In the genomic region with DNA sequence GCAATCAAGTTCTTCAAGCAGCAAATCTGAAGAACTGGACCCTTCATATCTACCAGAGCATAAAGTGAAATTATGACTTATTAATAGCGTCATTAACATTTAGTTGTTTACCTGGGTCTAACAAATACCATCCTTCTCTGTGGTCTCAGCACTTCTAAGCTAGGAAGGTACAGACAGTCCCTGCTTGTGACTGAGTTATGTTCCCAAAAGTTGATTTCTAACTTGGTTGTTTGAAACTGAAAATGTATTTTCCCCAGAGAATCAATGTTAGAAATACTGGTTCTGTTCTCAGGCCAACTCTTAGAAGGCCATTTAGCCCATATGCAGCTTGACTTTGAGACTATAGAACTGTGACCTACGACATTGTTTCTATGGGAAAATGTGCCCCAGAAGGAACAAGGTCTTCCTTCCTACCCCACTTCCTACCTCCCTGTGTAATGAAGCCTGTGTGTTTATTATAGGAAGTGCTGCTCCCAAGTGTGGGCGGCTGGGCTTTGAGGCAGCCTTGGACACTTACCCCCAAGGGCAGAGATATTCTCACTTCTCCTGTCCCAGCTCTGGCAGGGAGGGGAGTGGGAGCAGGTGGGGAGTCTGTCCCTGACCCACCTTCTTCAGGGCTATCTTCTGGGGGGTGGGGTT, we compare ENCODE assay signal across 8 cellular contexts. TPM values are rescaled to one million over a fixed set of nuclear protein-coding genes. Genes with fewer than 3 reads are reported as not detected.
DNase-seq lines count a peak whose midpoint lies in the region; ATAC-seq, FAIRE-seq and TF ChIP-seq lines count a peak whose summit lies in the region.

No MANE protein-coding gene starts in this region.

- ATAC-seq in GM21367 (IDR thresholded peaks at IDR 0.05; ENCODE audit: unreplicated experiment) (peak; percentile 33), HG03342 (IDR thresholded peaks at IDR 0.05; ENCODE audit: unreplicated experiment) (peak; percentile 31), foreskin keratinocyte (no peak), sciatic nerve (no peak)

- no peak for FAIRE-seq in GM12892 (lab: Jason Lieb, UNC)

- no peak for TF ChIP-seq CTCF in foreskin keratinocyte (conservative IDR thresholded peaks at IDR 0.05)

- intact Hi-C loops in sciatic nerve (cut with DNase I): no loop called here

- DNase-seq in GM12892 (ENCODE audit: insufficient read length): no peak
- no peak for DNase-seq in foreskin keratinocyte
- DNase-seq in kidney tubule cell (ENCODE audit: low spot score): no peak
- DNase-seq in sciatic nerve (ENCODE audit: low spot score): no peak
- no peak for DNase-seq in anterior cingulate cortex (lab: John Stamatoyannopoulos, UW)
- DNase-seq in NOMO-1 (lab: John Stamatoyannopoulos, UW; ENCODE audit: unreplicated experiment in 2 of 2): no peak

- peaks cover 40% of the 10 kb centered on the region for H3K4me1 ChIP-seq in foreskin keratinocyte

- peak overlapping the region; percentile 12 for H3K27ac ChIP-seq in foreskin keratinocyte

- H3K27me3 ChIP-seq in foreskin keratinocyte: no peaks in the 10 kb centered on the region

- peak; percentile 20; the same call in 1 of the 2 replicates for TF ChIP-seq POLR2A in GM12892 (IDR thresholded peaks at IDR 0.05; ENCODE audit: low read depth, low read length)

RNA-seq across cellular contexts. Expression of gene MAPK6, which starts 12.2 kb away (rescaled TPM):
- 48.3 TPM for polyA plus RNA-seq in GM12892 (2012; ENCODE audit: missing spikeins)
- total RNA-seq in foreskin keratinocyte (76.6 and 78.2 TPM in 2 replicates), sciatic nerve (26.3 TPM)
- polyA plus RNA-seq in foreskin keratinocyte: 16.6 and 19.8 TPM in 2 replicates

RNA-seq across cellular contexts. Expression of gene LEO1, which starts 35.2 kb away (rescaled TPM):
- polyA plus RNA-seq in GM12892 (2012; ENCODE audit: missing spikeins): 26.9 TPM
- total RNA-seq in foreskin keratinocyte (33.3 and 38.3 TPM in 2 replicates), sciatic nerve (11.9 TPM)
- polyA plus RNA-seq in foreskin keratinocyte: 17.8 and 20.3 TPM in 2 replicates

Comparison
In these comparisons a context has a peak if more than half of its experiments do, and no peak if none do; other contexts are left out.
1. ATAC-seq: peak in GM21367 (single experiment) and HG03342 (single experiment); none in foreskin keratinocyte (single experiment) and sciatic nerve (single experiment).